Comparison of ENCODE assay signal across 8 cellular contexts in the genomic region with DNA sequence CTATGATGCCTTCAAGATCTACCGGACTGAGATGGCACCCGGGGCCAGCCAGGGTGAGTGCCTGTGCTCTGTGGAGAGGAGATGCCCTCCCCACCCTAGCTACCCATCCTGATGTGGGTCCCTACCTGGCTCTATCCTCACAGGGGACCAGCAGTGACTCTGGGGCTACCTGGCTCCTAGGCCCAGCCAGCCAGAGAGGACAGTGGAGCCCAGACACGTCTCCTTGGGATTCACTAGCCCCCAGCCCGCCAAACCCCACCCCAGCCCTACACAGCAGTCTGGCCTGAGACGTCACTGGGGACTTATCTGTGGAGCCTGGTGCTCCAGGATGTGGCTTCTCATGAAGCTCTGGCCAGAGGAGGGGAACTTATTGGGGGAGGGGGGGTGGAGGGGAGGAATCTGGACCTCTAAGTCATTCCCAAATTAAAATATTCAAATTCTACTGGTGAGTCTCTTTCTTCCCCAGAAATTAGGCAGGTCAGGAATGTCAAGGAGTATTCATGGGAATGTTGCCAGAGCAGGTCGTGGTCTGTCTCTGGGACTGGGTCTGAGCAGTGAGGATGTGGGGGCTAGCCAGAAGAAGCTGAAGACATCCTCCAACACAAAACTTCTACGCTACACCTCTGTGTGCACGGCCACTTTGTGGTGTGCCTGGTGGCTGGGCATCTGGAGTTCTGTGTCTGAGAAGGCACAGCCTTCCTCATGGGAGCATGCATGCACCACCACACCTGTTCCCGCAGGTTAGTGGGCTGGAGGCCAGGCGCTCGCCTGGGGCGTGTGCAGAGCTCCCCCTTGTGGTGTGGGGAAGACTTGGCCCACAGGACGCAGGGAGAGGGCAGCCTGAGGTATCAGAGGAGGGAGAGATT. TPM values are rescaled to one million over a fixed set of nuclear protein-coding genes. Genes with fewer than 3 reads are reported as not detected.
A peak's percentile ranks its signal among the peaks of the same experiment; 100 is the strongest.
DNase-seq lines count a peak whose midpoint lies in the region; ATAC-seq and TF ChIP-seq lines count a peak whose summit lies in the region.

No MANE protein-coding gene starts in this region.

- H3K4me1 ChIP-seq in RWPE2 (ENCODE audit: insufficient read depth, poor library complexity, severe bottlenecking), result no peaks in the 10 kb centered on the region
- H3K4me1 ChIP-seq in cardiac muscle cell (ENCODE audit: low read depth), result no peaks in the 10 kb centered on the region
- no peaks in the 10 kb centered on the region for H3K4me1 ChIP-seq in gastrocnemius medialis

- no peak overlapping the region for H3K27ac ChIP-seq in RWPE2 (ENCODE audit: poor library complexity, severe bottlenecking)
- peak overlapping the region; percentile 86 for H3K27ac ChIP-seq in cardiac muscle cell
- no peak overlapping the region for H3K27ac ChIP-seq in gastrocnemius medialis

- TF ChIP-seq CTCF in RWPE2 (IDR thresholded peaks at IDR 0.05; ENCODE audit: poor library complexity, severe bottlenecking) (peak; percentile 97), cardiac muscle cell (IDR thresholded peaks at IDR 0.05; ENCODE audit: low read depth, low read length) (peak; percentile 97), gastrocnemius medialis (IDR thresholded peaks at IDR 0.05 in 4 of 5, conservative IDR thresholded peaks at IDR 0.05 in 1 of 5) (peak; percentile 78 to 88 (median 81))

- ATAC-seq in RWPE2 (ENCODE audit: low read depth), result peak; percentile 88
- peak; percentile 19 to 57 for ATAC-seq in gastrocnemius medialis
- ATAC-seq in HG03342 (IDR thresholded peaks at IDR 0.05; ENCODE audit: unreplicated experiment), result no peak

- H3K27me3 ChIP-seq in RWPE2 (ENCODE audit: insufficient read depth, poor library complexity, severe bottlenecking), result no peaks in the 10 kb centered on the region
- H3K27me3 ChIP-seq in cardiac muscle cell, result no peaks in the 10 kb centered on the region
- no peaks in the 10 kb centered on the region for H3K27me3 ChIP-seq in gastrocnemius medialis

- in situ Hi-C loops in gastrocnemius medialis (cut with MboI; ENCODE audit: low sequenced_read_pairs in 4 of 4), result loop anchor here in 3 of 4 donors (5.0 to 10.0 kb wide), 3 partner anchors 45 to 115 kb away; no protein-coding TSS in a partner anchor

- intact Hi-C loops in gastrocnemius medialis (cut with DNase I; ENCODE audit: low total_unique reads), result loop anchor here (1.0 to 5.0 kb wide), 2 partner anchors 51 to 112 kb away; no protein-coding TSS in a partner anchor

- no peak for TF ChIP-seq POLR2A in gastrocnemius medialis (IDR thresholded peaks at IDR 0.05)

- H3K36me3 ChIP-seq in RWPE2 (ENCODE audit: low read depth) (no peaks in the 10 kb centered on the region), cardiac muscle cell (peaks cover 41% of the 10 kb centered on the region), gastrocnemius medialis (peaks cover 0 to 13% of the 10 kb centered on the region in 2 donors)

- H3K4me3 ChIP-seq in RWPE2 (ENCODE audit: severe bottlenecking) (no peak overlapping the region), cardiac muscle cell (no peak overlapping the region), gastrocnemius medialis (no peak overlapping the region)

- DNase-seq in COR-L47 (lab: John Stamatoyannopoulos, UW), result peak; percentile 60
- DNase-seq in HPDE6-E6E7 (ENCODE audit: extremely low spot score), result peak; percentile 74
- DNase-seq in RWPE2 (ENCODE audit: low spot score), result peak; percentile 78
- peak; percentile 46 for DNase-seq in activated gamma-delta T cell treated with anti-CD3 and anti-CD28 coated beads, Interleukin-2, amount 50 U/mL, for 16 hours (ENCODE audit: low read depth)
- peak; percentile 45 to 86 for DNase-seq in cardiac muscle cell (ENCODE audit: low read depth in 1 of 2, low spot score in 1 of 2)
- peak in 1 of 2 donors; percentile 70 for DNase-seq in gastrocnemius medialis
- DNase-seq in SKM-1 treated with dmso at 0.1 percent for 144 hours (lab: John Stamatoyannopoulos, UW; ENCODE audit: unreplicated experiment), result no peak

- H3K9me3 ChIP-seq in RWPE2 (ENCODE audit: severe bottlenecking) (no peaks in the 10 kb centered on the region), cardiac muscle cell (ENCODE audit: low read depth) (no peaks in the 10 kb centered on the region), gastrocnemius medialis (no peaks in the 10 kb centered on the region)

RNA-seq across cellular contexts. Expression of a gene that starts 2.7 kb away (rescaled TPM):
- 0.21 and 0.49 TPM in 2 replicates for total RNA-seq in cardiac muscle cell
- 25.2 and 31.4 TPM in 2 replicates for polyA plus RNA-seq in cardiac muscle cell
- total RNA-seq in gastrocnemius medialis, result 1 to 10 TPM in 1 of 4 donors, not detected in 3; 1.7 TPM

RNA-seq across cellular contexts. Expression of a gene that starts 7.0 kb away (rescaled TPM):
- total RNA-seq in cardiac muscle cell (not detected in 2 replicates), gastrocnemius medialis (not detected)
- polyA plus RNA-seq in cardiac muscle cell, result 3.2 and 7.9 TPM in 2 replicates

RNA-seq across cellular contexts. Expression of a gene that starts 14.6 kb away (rescaled TPM):
- total RNA-seq in cardiac muscle cell (20.5 and 36.6 TPM in 2 replicates), gastrocnemius medialis (1 to 10 TPM in 3 of 4 donors, under 1 TPM in 1; 0.31 to 4.1 (median 1.6) TPM)
- 16.7 and 22.2 TPM in 2 replicates for polyA plus RNA-seq in cardiac muscle cell

RNA-seq across cellular contexts. Expression of a gene that starts 26.9 kb away (rescaled TPM):
- 66.6 and 74.0 TPM in 2 replicates for total RNA-seq in cardiac muscle cell
- polyA plus RNA-seq in cardiac muscle cell, result 43.8 and 55.1 TPM in 2 replicates
- total RNA-seq in gastrocnemius medialis, result 1 to 10 TPM in 2 of 4 donors, under 1 TPM in 2; 0.68 to 2.7 (median 1.4) TPM

RNA-seq across cellular contexts. Expression of a gene that starts 28.5 kb away (rescaled TPM):
- 4,520 and 8,484 TPM in 2 replicates for total RNA-seq in cardiac muscle cell
- polyA plus RNA-seq in cardiac muscle cell, result 2,795 and 4,145 TPM in 2 replicates
- total RNA-seq in gastrocnemius medialis, result 1,000 to 10,000 TPM in 1 of 4 donors, 100 to 1,000 TPM in 1, 10 to 100 TPM in 2; 20.4 to 1,496 (median 303) TPM
